In the genomic region with DNA sequence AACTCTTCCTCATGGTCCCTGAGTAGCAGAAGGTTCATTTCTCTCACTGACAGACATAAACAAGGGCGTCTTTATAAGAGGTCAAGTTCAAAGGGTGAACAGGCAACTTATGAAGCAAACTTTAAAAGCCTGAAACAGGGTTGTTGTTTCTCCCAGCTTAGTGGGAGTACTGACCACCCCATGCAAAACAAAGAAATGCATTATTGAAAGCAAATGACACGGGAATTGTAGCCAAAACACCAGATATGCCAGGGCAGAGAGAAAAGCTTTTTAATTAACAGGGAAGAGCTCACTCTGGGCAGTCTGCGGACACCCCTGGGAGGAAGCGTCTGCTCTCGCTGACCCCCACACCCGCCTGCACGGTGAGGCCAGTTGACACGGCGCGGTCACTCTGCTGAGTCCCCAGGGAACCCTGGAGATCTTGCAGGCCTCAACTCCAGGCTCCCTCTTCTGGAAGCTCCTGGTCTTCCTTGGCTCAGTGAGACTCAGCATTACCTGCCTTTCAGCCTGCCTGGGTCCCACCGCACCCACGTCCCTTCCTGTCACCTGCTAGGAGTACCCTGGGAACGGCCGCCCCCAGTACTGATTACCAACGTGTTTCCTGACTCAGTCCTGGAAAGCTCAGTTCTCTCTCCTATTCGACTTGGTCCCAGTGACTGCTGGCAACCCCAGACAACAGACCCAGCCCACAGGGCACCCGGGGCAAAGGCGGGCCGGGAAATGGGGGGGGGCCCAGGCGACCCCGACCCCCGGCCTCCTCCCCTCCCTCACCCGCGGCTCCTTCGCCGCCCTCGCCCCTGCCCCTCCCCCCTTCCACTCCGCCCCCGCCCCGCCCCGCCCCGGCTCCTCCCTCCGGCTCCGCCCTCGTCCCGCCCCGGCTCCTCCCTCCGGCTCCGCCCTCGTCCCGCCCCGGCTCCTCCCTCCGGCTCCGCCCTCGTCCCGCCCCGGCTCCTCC, we compare ENCODE assay signal across 1 cellular context.
TF ChIP-seq lines count a peak whose summit lies in the region.

No MANE protein-coding gene starts in this region.

TF ChIP-seq in K562, 482 proteins besides CTCF, POLR2A, EP300 and RAD21 (continued from another document and continues in another):
- TF ChIP-seq, protein P1, sequence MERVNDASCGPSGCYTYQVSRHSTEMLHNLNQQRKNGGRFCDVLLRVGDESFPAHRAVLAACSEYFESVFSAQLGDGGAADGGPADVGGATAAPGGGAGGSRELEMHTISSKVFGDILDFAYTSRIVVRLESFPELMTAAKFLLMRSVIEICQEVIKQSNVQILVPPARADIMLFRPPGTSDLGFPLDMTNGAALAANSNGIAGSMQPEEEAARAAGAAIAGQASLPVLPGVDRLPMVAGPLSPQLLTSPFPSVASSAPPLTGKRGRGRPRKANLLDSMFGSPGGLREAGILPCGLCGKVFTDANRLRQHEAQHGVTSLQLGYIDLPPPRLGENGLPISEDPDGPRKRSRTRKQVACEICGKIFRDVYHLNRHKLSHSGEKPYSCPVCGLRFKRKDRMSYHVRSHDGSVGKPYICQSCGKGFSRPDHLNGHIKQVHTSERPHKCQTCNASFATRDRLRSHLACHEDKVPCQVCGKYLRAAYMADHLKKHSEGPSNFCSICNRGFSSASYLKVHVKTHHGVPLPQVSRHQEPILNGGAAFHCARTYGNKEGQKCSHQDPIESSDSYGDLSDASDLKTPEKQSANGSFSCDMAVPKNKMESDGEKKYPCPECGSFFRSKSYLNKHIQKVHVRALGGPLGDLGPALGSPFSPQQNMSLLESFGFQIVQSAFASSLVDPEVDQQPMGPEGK (CRISPR knock-in tag; IDR thresholded peaks at IDR 0.05; ENCODE audit: borderline replicate concordance), result no peak
- TF ChIP-seq ZNF282 (CRISPR knock-in tag; IDR thresholded peaks at IDR 0.05) (no peak), SMARCE1 (IDR thresholded peaks at IDR 0.05) (0 out of 2 replicates have a peak, but pooled peaks have one; percentile 33), FOXJ2 (tag; IDR thresholded peaks at IDR 0.05) (no peak), EGR1 (conservative IDR thresholded peaks at IDR 0.05) (peak; percentile 48), NRF1 (conservative IDR thresholded peaks at IDR 0.05 in 1 of 2, IDR thresholded peaks at IDR 0.05 in 1 of 2) (0 out of 4 replicates have a peak, but pooled peaks of 1 of the 2 experiments have one; percentile 19), CBFA2T3 (IDR thresholded peaks at IDR 0.05) (no peak), SP2 (IDR thresholded peaks at IDR 0.05; ENCODE audit: extremely low read depth, low read depth, low read length, poor library complexity, severe bottlenecking) (no peak), CSDE1 (IDR thresholded peaks at IDR 0.05) (no peak), U2AF2 (optimal IDR thresholded peaks at IDR 0.05; ENCODE audit: low read depth, low read length) (no peak), SMC3 (conservative IDR thresholded peaks at IDR 0.05; ENCODE audit: insufficient read depth, low read depth, low read length) (0 out of 2 replicates have a peak, but pooled peaks have one; percentile 34), CTBP1 (IDR thresholded peaks at IDR 0.05; ENCODE audit: borderline replicate concordance) (peak; percentile 23; the same call in 1 of the 2 replicates), GABPB2 (CRISPR knock-in tag; conservative IDR thresholded peaks at IDR 0.05) (no peak), RBM22 (IDR thresholded peaks at IDR 0.05; ENCODE audit: low read depth, low read length, poor library complexity, severe bottlenecking) (no peak), PHTF2 (CRISPR knock-in tag; IDR thresholded peaks at IDR 0.05) (no peak), JUN (IDR thresholded peaks at IDR 0.05; ENCODE audit: borderline replicate concordance, low read depth, low read length) (no peak), JUN (CRISPR knock-in tag; IDR thresholded peaks at IDR 0.05; ENCODE audit: borderline replicate concordance) (no peak), HCFC1 (IDR thresholded peaks at IDR 0.05; ENCODE audit: low read depth, low read length) (no peak), BRF1 (IDR thresholded peaks at IDR 0.05; ENCODE audit: borderline replicate concordance, extremely low read depth, insufficient read length) (no peak), FOXA1 (IDR thresholded peaks at IDR 0.05; ENCODE audit: borderline replicate concordance) (no peak)
- TF ChIP-seq, protein P2, sequence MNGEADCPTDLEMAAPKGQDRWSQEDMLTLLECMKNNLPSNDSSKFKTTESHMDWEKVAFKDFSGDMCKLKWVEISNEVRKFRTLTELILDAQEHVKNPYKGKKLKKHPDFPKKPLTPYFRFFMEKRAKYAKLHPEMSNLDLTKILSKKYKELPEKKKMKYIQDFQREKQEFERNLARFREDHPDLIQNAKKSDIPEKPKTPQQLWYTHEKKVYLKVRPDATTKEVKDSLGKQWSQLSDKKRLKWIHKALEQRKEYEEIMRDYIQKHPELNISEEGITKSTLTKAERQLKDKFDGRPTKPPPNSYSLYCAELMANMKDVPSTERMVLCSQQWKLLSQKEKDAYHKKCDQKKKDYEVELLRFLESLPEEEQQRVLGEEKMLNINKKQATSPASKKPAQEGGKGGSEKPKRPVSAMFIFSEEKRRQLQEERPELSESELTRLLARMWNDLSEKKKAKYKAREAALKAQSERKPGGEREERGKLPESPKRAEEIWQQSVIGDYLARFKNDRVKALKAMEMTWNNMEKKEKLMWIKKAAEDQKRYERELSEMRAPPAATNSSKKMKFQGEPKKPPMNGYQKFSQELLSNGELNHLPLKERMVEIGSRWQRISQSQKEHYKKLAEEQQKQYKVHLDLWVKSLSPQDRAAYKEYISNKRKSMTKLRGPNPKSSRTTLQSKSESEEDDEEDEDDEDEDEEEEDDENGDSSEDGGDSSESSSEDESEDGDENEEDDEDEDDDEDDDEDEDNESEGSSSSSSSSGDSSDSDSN (IDR thresholded peaks at IDR 0.05; ENCODE audit: borderline replicate concordance in 1 of 2, low read depth in 2 of 2, low read length in 2 of 2), result no peak
- TF ChIP-seq, protein P3, sequence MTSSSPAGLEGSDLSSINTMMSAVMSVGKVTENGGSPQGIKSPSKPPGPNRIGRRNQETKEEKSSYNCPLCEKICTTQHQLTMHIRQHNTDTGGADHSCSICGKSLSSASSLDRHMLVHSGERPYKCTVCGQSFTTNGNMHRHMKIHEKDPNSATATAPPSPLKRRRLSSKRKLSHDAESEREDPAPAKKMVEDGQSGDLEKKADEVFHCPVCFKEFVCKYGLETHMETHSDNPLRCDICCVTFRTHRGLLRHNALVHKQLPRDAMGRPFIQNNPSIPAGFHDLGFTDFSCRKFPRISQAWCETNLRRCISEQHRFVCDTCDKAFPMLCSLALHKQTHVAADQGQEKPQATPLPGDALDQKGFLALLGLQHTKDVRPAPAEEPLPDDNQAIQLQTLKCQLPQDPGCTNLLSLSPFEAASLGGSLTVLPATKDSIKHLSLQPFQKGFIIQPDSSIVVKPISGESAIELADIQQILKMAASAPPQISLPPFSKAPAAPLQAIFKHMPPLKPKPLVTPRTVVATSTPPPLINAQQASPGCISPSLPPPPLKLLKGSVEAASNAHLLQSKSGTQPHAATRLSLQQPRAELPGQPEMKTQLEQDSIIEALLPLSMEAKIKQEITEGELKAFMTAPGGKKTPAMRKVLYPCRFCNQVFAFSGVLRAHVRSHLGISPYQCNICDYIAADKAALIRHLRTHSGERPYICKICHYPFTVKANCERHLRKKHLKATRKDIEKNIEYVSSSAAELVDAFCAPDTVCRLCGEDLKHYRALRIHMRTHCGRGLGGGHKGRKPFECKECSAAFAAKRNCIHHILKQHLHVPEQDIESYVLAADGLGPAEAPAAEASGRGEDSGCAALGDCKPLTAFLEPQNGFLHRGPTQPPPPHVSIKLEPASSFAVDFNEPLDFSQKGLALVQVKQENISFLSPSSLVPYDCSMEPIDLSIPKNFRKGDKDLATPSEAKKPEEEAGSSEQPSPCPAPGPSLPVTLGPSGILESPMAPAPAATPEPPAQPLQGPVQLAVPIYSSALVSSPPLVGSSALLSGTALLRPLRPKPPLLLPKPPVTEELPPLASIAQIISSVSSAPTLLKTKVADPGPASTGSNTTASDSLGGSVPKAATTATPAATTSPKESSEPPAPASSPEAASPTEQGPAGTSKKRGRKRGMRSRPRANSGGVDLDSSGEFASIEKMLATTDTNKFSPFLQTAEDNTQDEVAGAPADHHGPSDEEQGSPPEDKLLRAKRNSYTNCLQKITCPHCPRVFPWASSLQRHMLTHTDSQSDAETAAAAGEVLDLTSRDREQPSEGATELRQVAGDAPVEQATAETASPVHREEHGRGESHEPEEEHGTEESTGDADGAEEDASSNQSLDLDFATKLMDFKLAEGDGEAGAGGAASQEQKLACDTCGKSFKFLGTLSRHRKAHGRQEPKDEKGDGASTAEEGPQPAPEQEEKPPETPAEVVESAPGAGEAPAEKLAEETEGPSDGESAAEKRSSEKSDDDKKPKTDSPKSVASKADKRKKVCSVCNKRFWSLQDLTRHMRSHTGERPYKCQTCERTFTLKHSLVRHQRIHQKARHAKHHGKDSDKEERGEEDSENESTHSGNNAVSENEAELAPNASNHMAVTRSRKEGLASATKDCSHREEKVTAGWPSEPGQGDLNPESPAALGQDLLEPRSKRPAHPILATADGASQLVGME (CRISPR knock-in tag; IDR thresholded peaks at IDR 0.05), result peak; percentile 65; the same call in 1 of the 2 replicates
- TF ChIP-seq, protein P4, sequence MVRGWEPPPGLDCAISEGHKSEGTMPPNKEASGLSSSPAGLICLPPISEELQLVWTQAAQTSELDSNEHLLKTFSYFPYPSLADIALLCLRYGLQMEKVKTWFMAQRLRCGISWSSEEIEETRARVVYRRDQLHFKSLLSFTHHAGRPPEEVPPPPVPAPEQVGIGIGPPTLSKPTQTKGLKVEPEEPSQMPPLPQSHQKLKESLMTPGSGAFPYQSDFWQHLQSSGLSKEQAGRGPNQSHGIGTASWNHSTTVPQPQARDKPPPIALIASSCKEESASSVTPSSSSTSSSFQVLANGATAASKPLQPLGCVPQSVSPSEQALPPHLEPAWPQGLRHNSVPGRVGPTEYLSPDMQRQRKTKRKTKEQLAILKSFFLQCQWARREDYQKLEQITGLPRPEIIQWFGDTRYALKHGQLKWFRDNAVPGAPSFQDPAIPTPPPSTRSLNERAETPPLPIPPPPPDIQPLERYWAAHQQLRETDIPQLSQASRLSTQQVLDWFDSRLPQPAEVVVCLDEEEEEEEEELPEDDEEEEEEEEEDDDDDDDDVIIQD (CRISPR knock-in tag; IDR thresholded peaks at IDR 0.05), result peak; percentile 81; the same call in 1 of the 2 replicates
- TF ChIP-seq, protein P5, sequence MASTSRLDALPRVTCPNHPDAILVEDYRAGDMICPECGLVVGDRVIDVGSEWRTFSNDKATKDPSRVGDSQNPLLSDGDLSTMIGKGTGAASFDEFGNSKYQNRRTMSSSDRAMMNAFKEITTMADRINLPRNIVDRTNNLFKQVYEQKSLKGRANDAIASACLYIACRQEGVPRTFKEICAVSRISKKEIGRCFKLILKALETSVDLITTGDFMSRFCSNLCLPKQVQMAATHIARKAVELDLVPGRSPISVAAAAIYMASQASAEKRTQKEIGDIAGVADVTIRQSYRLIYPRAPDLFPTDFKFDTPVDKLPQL (IDR thresholded peaks at IDR 0.05; ENCODE audit: extremely low read depth, insufficient read length), result no peak
- TF ChIP-seq, protein P6, sequence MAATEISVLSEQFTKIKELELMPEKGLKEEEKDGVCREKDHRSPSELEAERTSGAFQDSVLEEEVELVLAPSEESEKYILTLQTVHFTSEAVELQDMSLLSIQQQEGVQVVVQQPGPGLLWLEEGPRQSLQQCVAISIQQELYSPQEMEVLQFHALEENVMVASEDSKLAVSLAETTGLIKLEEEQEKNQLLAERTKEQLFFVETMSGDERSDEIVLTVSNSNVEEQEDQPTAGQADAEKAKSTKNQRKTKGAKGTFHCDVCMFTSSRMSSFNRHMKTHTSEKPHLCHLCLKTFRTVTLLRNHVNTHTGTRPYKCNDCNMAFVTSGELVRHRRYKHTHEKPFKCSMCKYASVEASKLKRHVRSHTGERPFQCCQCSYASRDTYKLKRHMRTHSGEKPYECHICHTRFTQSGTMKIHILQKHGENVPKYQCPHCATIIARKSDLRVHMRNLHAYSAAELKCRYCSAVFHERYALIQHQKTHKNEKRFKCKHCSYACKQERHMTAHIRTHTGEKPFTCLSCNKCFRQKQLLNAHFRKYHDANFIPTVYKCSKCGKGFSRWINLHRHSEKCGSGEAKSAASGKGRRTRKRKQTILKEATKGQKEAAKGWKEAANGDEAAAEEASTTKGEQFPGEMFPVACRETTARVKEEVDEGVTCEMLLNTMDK (IDR thresholded peaks at IDR 0.05; ENCODE audit: borderline replicate concordance, insufficient read depth, low read depth, low read length, poor library complexity, severe bottlenecking), result peak; percentile 36
- TF ChIP-seq, protein P7, sequence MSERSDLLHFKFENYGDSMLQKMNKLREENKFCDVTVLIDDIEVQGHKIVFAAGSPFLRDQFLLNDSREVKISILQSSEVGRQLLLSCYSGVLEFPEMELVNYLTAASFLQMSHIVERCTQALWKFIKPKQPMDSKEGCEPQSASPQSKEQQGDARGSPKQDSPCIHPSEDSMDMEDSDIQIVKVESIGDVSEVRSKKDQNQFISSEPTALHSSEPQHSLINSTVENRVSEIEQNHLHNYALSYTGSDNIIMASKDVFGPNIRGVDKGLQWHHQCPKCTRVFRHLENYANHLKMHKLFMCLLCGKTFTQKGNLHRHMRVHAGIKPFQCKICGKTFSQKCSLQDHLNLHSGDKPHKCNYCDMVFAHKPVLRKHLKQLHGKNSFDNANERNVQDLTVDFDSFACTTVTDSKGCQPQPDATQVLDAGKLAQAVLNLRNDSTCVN (CRISPR knock-in tag; IDR thresholded peaks at IDR 0.05), result peak; percentile 79; the same call in 1 of the 2 replicates
- TF ChIP-seq, protein P8, sequence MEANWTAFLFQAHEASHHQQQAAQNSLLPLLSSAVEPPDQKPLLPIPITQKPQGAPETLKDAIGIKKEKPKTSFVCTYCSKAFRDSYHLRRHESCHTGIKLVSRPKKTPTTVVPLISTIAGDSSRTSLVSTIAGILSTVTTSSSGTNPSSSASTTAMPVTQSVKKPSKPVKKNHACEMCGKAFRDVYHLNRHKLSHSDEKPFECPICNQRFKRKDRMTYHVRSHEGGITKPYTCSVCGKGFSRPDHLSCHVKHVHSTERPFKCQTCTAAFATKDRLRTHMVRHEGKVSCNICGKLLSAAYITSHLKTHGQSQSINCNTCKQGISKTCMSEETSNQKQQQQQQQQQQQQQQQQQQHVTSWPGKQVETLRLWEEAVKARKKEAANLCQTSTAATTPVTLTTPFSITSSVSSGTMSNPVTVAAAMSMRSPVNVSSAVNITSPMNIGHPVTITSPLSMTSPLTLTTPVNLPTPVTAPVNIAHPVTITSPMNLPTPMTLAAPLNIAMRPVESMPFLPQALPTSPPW (CRISPR knock-in tag; IDR thresholded peaks at IDR 0.05), result peak; percentile 64
- TF ChIP-seq, protein P9, sequence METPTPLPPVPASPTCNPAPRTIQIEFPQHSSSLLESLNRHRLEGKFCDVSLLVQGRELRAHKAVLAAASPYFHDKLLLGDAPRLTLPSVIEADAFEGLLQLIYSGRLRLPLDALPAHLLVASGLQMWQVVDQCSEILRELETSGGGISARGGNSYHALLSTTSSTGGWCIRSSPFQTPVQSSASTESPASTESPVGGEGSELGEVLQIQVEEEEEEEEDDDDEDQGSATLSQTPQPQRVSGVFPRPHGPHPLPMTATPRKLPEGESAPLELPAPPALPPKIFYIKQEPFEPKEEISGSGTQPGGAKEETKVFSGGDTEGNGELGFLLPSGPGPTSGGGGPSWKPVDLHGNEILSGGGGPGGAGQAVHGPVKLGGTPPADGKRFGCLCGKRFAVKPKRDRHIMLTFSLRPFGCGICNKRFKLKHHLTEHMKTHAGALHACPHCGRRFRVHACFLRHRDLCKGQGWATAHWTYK (CRISPR knock-in tag; IDR thresholded peaks at IDR 0.05), result peak; percentile 71; the same call in 1 of the 2 replicates
